17 cellular contexts compared by ENCODE assay signal in the genomic region with DNA sequence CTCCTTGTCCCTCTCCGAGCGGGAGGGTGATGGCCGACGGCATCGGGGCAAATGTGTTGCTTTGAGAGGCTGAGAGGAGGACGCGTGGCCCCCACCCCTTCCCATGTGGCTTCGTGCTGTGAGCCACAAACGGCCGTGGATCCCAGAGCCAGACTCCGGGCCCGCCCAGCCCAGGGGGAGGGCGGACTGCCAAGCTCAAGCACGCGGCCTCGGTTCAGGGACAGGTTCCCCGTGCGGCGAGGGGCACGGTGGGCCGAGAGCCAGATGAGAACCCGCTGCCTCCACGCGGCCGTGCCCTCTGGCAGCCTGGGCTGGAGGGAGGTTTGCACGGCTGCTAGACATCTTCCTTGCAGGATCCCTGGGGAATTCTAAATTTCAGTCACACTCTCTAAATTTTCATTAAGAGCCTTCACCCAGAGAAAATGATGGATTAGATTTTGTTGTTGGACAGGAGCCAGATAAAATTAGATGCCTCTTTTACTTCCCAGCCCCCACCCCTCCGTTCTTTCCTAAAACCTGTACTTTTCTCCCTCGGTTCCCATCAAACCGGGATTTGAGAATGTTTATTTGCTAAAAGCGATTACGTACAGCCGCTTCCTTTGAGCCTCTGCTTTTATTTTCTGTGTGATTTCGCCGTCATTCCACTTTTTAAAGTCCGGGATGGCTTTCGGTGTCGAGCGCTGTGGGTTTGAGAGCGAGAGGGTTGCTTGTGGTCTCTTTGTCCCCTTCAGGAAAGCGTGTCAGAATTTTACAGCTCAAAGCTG. TPM values are rescaled to one million over a fixed set of nuclear protein-coding genes. Genes with fewer than 3 reads are reported as not detected.
A peak's percentile ranks its signal among the peaks of the same experiment; 100 is the strongest.
DNase-seq lines count a peak whose midpoint lies in the region; TF ChIP-seq lines count a peak whose summit lies in the region.
"Had no signal": no experiment of that assay in that cellular context is flagged by ENCODE, and none has a peak within 500 bp of the region (broad histone marks: within the 10 kb centered on the region; RNA-seq: fewer than 3 reads in every experiment).

No MANE protein-coding gene starts in this region.

- H3K27me3 Mint-ChIP-seq in Caco-2 (ENCODE audit: insufficient read depth, unreplicated experiment), result no peaks in the 10 kb centered on the region

- no peak overlapping the region for H3K27ac Mint-ChIP-seq in Caco-2 (ENCODE audit: unreplicated experiment)

- no peak overlapping the region for H3K27ac ChIP-seq in A673 (ENCODE audit: low read depth, low read length, poor library complexity, severe bottlenecking)
- H3K27ac ChIP-seq: esophagus squamous epithelium, parathyroid adenoma, Peyer's patch had no signal

- peak; percentile 48 for DNase-seq in A673 (ENCODE audit: low spot score)
- peak; percentile 73 for DNase-seq in H7
- DNase-seq in astrocyte of the hippocampus (ENCODE audit: low read depth, low spot score), result peak; percentile 61
- peak; percentile 50 for DNase-seq in medulla oblongata (ENCODE audit: extremely low spot score)
- no peak for DNase-seq in NCI-H82 (lab: John Stamatoyannopoulos, UW)
- DNase-seq in Caco-2, result no peak
- no peak for DNase-seq in activated CD4-positive, alpha-beta T cell treated with anti-CD3 and anti-CD28 coated beads for 48 hours
- no peak for DNase-seq in KBM-7
- DNase-seq: activated T-cell treated with anti-CD3 and anti-CD28 coated beads, Interleukin-2, amount 50 U/mL, for 48 hours; esophagus squamous epithelium; GOT3; left cardiac atrium; NCI-H2029; Peyer's patch had no signal

- POLR2A ChIA-PET in A673 (lab: Charles Lee; ENCODE audit: low non-redundant PET) (no interaction called here), Caco-2 (lab: Charles Lee) (no interaction called here)

- H3K4me3 ChIP-seq in A673 (ENCODE audit: low read depth, low read length, poor library complexity, severe bottlenecking), result no peak overlapping the region
- H3K4me3 ChIP-seq in H7 (ENCODE audit: insufficient read depth, low read depth, low read length), result no peak overlapping the region
- no peak overlapping the region for H3K4me3 ChIP-seq in Caco-2 (ENCODE audit: low read depth, low read length)
- H3K4me3 ChIP-seq: Peyer's patch had no signal

- in situ Hi-C loops in KBM-7 (cut with MboI; ENCODE audit: low pct_unique_long_range_greater_than_20kb, low sequenced_read_pairs), result no loop called here

- CTCF ChIA-PET in A673 (lab: Charles Lee), result no interaction called here
- CTCF ChIA-PET in Caco-2 (lab: Charles Lee), result no interaction called here

- intact Hi-C loops in A673 (cut with micrococcal nuclease; ENCODE audit: unreplicated experiment), result no loop called here
- intact Hi-C loops in Caco-2 (cut with micrococcal nuclease; ENCODE audit: unreplicated experiment), result no loop called here

- H3K36me3 ChIP-seq in A673 (ENCODE audit: insufficient read depth, low read length, poor library complexity, severe bottlenecking) (no peaks in the 10 kb centered on the region), H7 (replicated peaks; ENCODE audit: control insufficient read depth, insufficient read depth, low read length) (no peaks in the 10 kb centered on the region), Caco-2 (ENCODE audit: control insufficient read depth, insufficient read depth, low read length) (no peaks in the 10 kb centered on the region)
- H3K36me3 ChIP-seq: esophagus squamous epithelium, Peyer's patch had no signal

- BruUV-seq in A673 (replicated peaks; lab: Mats Ljungman, UMichigan) (no TSS peak), Caco-2 (replicated peaks; lab: Mats Ljungman, UMichigan) (no TSS peak)

- no peaks in the 10 kb centered on the region for H3K27me3 ChIP-seq in A673 (replicated peaks; ENCODE audit: insufficient read depth, low read depth, low read length, poor library complexity)
- no peaks in the 10 kb centered on the region for H3K27me3 ChIP-seq in H7 (ENCODE audit: control insufficient read depth, insufficient read depth, low read length)
- no peaks in the 10 kb centered on the region for H3K27me3 ChIP-seq in Caco-2 (replicated peaks; ENCODE audit: control insufficient read depth, insufficient read depth, low read length)
- H3K27me3 ChIP-seq: Peyer's patch had no signal

- no peak overlapping the region for H3K4me3 Mint-ChIP-seq in Caco-2 (ENCODE audit: unreplicated experiment)

- no peak for TF ChIP-seq CTCF in A673 (conservative IDR thresholded peaks at IDR 0.05; ENCODE audit: low read depth, low read length)
- no peak for TF ChIP-seq CTCF in Caco-2 (IDR thresholded peaks at IDR 0.05; ENCODE audit: insufficient read depth in 1 of 2, low read depth in 1 of 2, low read length in 1 of 2, severe bottlenecking in 1 of 2, unreplicated experiment in 1 of 2)

- H3K9me3 Mint-ChIP-seq in Caco-2 (ENCODE audit: unreplicated experiment), result no peaks in the 10 kb centered on the region

- H3K4me1 ChIP-seq in A673 (ENCODE audit: insufficient read depth, low read length, poor library complexity, severe bottlenecking) (peaks cover 8% of the 10 kb centered on the region), Caco-2 (no peaks in the 10 kb centered on the region)
- H3K4me1 ChIP-seq: parathyroid adenoma, Peyer's patch had no signal

- H3K9me3 ChIP-seq in A673 (ENCODE audit: low read depth, low read length, poor library complexity, severe bottlenecking) (no peaks in the 10 kb centered on the region), Caco-2 (no peaks in the 10 kb centered on the region)
- H3K9me3 ChIP-seq: esophagus squamous epithelium, Peyer's patch had no signal

- H3K36me3 Mint-ChIP-seq in Caco-2 (ENCODE audit: insufficient read depth, unreplicated experiment), result no peaks in the 10 kb centered on the region

- no peaks in the 10 kb centered on the region for H3K4me1 Mint-ChIP-seq in Caco-2 (ENCODE audit: low read depth, unreplicated experiment)

RNA-seq across cellular contexts. Expression of gene GNG13, which starts 24.9 kb away (rescaled TPM):
- not detected in 2 replicates for total RNA-seq in A673 (2021)
- total RNA-seq in H7 (2014; rRNA removed; shearing (Covaris generic)), result not detected in 2 replicates
- not detected in 2 replicates for total RNA-seq in Caco-2 (2022)
- total RNA-seq: cardiac septum, esophagus squamous epithelium, left cardiac atrium, temporal lobe had no signal

RNA-seq across cellular contexts. Expression of gene CHTF18, which starts 37.1 kb away (rescaled TPM):
- total RNA-seq in A673 (2021) (124 and 125 TPM in 2 replicates), Caco-2 (2022) (97.6 and 102 TPM in 2 replicates)
- total RNA-seq in H7 (2014; rRNA removed; shearing (Covaris generic)), result 65.9 and 80.8 TPM in 2 replicates

RNA-seq across cellular contexts. Expression of gene RPUSD1, which starts 37.3 kb away (rescaled TPM):
- total RNA-seq in A673 (2021) (36.1 and 41.1 TPM in 2 replicates), Caco-2 (2022) (42.2 and 44.0 TPM in 2 replicates)
- total RNA-seq in H7 (2014; rRNA removed; shearing (Covaris generic)), result 58.7 and 63.4 TPM in 2 replicates

Comparison
In these comparisons a context has a peak if more than half of its experiments do, and no peak if none do; other contexts are left out.
1. DNase-seq: peak in A673 (single experiment), H7 (single experiment), astrocyte of the hippocampus (single experiment) and medulla oblongata (single experiment); none in NCI-H82 (single experiment), Caco-2 (0 of 2), activated CD4-positive, alpha-beta T cell treated with anti-CD3 and anti-CD28 coated beads for 48 hours (single experiment) and KBM-7 (single experiment).